18 cellular contexts compared by ENCODE assay signal in the genomic region with DNA sequence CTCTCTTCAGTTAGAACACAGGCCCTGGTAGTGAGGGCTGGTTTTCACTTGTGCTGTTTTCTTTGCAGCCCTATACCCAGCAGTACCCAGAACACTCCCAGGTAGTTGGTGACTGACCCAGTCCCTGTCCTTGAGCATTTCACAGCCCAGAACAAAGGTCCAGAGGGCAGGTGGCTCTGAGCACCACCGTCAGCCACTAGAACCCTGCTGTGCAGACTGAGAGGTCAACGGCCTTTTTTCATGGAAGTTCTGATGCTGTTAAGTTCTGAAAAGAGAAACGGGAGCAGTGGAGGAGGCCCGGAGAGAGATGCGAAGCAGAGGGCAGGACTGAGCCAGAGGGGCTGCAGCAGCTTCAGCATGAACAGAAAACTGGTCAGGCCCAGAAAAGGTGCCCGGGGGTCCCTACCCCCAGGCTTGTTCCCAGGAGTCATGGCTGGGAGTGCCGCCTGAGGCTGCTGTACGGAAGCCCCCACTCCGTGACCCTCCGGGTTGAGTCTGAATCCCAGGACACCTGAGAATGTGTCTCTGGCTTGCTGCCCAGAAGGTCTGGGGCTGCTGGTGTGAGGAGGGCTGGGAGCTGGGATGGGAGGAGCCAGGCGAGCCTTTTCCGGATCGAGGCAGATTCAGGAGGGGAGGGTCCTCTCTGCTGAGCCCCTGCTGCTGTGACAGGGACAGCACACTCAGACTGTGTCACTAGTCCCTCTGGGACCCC. TPM values are rescaled to one million over a fixed set of nuclear protein-coding genes. Genes with fewer than 3 reads are reported as not detected.
DNase-seq lines count a peak whose midpoint lies in the region; ATAC-seq and TF ChIP-seq lines count a peak whose summit lies in the region.
"Had no signal": no experiment of that assay in that cellular context is flagged by ENCODE, and none has a peak within 500 bp of the region (broad histone marks: within the 10 kb centered on the region; RNA-seq: fewer than 3 reads in every experiment).

No MANE protein-coding gene starts in this region.

- H3K27me3 Mint-ChIP-seq in natural killer cell (ENCODE audit: low read depth in 2 of 2) (no peaks in the 10 kb centered on the region), immature natural killer cell (ENCODE audit: low read depth in 3 of 3) (peaks cover 20 to 40% (median 27%) of the 10 kb centered on the region in 3 donors), type B pancreatic cell (no peaks in the 10 kb centered on the region)
- H3K27me3 Mint-ChIP-seq in natural killer cell treated with Interleukin-12 subunit alpha and Interleukin-12 subunit beta and Interleukin-15 and Interleukin-18, amount 100 ng/mL, for 72 hours, result no peaks in the 10 kb centered on the region
- H3K27me3 Mint-ChIP-seq in activated CD8-positive, alpha-beta memory T cell treated with anti-CD3 and anti-CD28 coated beads, Interleukin-2, amount 10 ng/mL, durations not matched to agents 7 days and 5 days, result no peaks in the 10 kb centered on the region
- H3K27me3 Mint-ChIP-seq: stimulated activated naive B cell treated with anti-CD40 and anti-IgM and Interleukin-4, amounts not matched to agents 10 μg/mL and 1 μg/mL and 100 μg/mL, for 72 hours had no signal

- H3K27ac Mint-ChIP-seq in natural killer cell, result peak overlapping the region in 1 of 2 donors; percentile 73
- peak overlapping the region in 1 of 2 donors; percentile 57 for H3K27ac Mint-ChIP-seq in natural killer cell treated with Interleukin-12 subunit alpha and Interleukin-12 subunit beta and Interleukin-15 and Interleukin-18, amount 100 ng/mL, for 72 hours
- H3K27ac Mint-ChIP-seq in immature natural killer cell, result peak overlapping the region; percentile 40 to 81 (median 68)
- H3K27ac Mint-ChIP-seq in type B pancreatic cell, result peak overlapping the region; percentile 48
- H3K27ac Mint-ChIP-seq in activated CD8-positive, alpha-beta memory T cell treated with anti-CD3 and anti-CD28 coated beads, Interleukin-2, amount 10 ng/mL, durations not matched to agents 7 days and 5 days, result no peak overlapping the region

- DNase-seq in natural killer cell, result no peak
- no peak for DNase-seq in natural killer cell treated with Interleukin-12 subunit alpha and Interleukin-12 subunit beta and Interleukin-15 and Interleukin-18, amount 100 ng/mL, for 72 hours (ENCODE audit: low spot score)
- peak; percentile 10 for DNase-seq in NCI-H69 (lab: John Stamatoyannopoulos, UW)
- no peak for DNase-seq in immature natural killer cell
- DNase-seq in type B pancreatic cell (ENCODE audit: extremely low spot score, unreplicated experiment), result no peak
- no peak for DNase-seq in esophagus squamous epithelium (lab: John Stamatoyannopoulos, UW)
- no peak for DNase-seq in KBM-7
- DNase-seq in activated CD8-positive, alpha-beta memory T cell treated with anti-CD3 and anti-CD28 coated beads, Interleukin-2, amount 10 ng/mL, durations not matched to agents 7 days and 5 days, result no peak
- DNase-seq: activated CD8-positive, alpha-beta memory T cell treated with anti-CD3 and anti-CD28 coated beads for 24 hours; foreskin melanocyte; SHP77; stimulated activated naive B cell treated with anti-CD40 and anti-IgM and Interleukin-4, amounts not matched to agents 10 μg/mL and 1 μg/mL and 100 μg/mL, for 72 hours; T-helper 1 cell; upper lobe of left lung had no signal

- H3K27ac ChIP-seq in esophagus squamous epithelium, result no peak overlapping the region
- H3K27ac ChIP-seq: ascending aorta, coronary artery, upper lobe of left lung, VCaP had no signal

- H3K9me3 Mint-ChIP-seq in natural killer cell (no peaks in the 10 kb centered on the region), immature natural killer cell (no peaks in the 10 kb centered on the region), type B pancreatic cell (no peaks in the 10 kb centered on the region)
- H3K9me3 Mint-ChIP-seq in natural killer cell treated with Interleukin-12 subunit alpha and Interleukin-12 subunit beta and Interleukin-15 and Interleukin-18, amount 100 ng/mL, for 72 hours, result no peaks in the 10 kb centered on the region
- no peaks in the 10 kb centered on the region for H3K9me3 Mint-ChIP-seq in activated CD8-positive, alpha-beta memory T cell treated with anti-CD3 and anti-CD28 coated beads, Interleukin-2, amount 10 ng/mL, durations not matched to agents 7 days and 5 days (ENCODE audit: low read depth)
- H3K9me3 Mint-ChIP-seq: nephron; stimulated activated naive B cell treated with anti-CD40 and anti-IgM and Interleukin-4, amounts not matched to agents 10 μg/mL and 1 μg/mL and 100 μg/mL, for 72 hours had no signal

- H3K27me3 ChIP-seq in esophagus squamous epithelium, result no peaks in the 10 kb centered on the region
- H3K27me3 ChIP-seq: ascending aorta, upper lobe of left lung had no signal

- peaks cover 33 to 53% of the 10 kb centered on the region in 2 donors for H3K4me1 Mint-ChIP-seq in natural killer cell
- peaks cover 9 to 32% of the 10 kb centered on the region in 2 donors for H3K4me1 Mint-ChIP-seq in natural killer cell treated with Interleukin-12 subunit alpha and Interleukin-12 subunit beta and Interleukin-15 and Interleukin-18, amount 100 ng/mL, for 72 hours (ENCODE audit: low read depth in 2 of 2)
- peaks cover 56 to 70% of the 10 kb centered on the region in 2 donors for H3K4me1 Mint-ChIP-seq in immature natural killer cell
- no peaks in the 10 kb centered on the region for H3K4me1 Mint-ChIP-seq in type B pancreatic cell (ENCODE audit: unreplicated experiment)
- peaks cover 24% of the 10 kb centered on the region for H3K4me1 Mint-ChIP-seq in activated CD8-positive, alpha-beta memory T cell treated with anti-CD3 and anti-CD28 coated beads, Interleukin-2, amount 10 ng/mL, durations not matched to agents 7 days and 5 days

- ATAC-seq in natural killer cell, result no peak
- ATAC-seq in natural killer cell treated with Interleukin-12 subunit alpha and Interleukin-12 subunit beta and Interleukin-15 and Interleukin-18, amount 100 ng/mL, for 72 hours, result no peak
- no peak for ATAC-seq in activated CD8-positive, alpha-beta memory T cell treated with anti-CD3 and anti-CD28 coated beads, Interleukin-2, amount 10 ng/mL, durations not matched to agents 7 days and 5 days
- ATAC-seq: stimulated activated naive B cell treated with anti-CD40 and anti-IgM and Interleukin-4, amounts not matched to agents 10 μg/mL and 1 μg/mL and 100 μg/mL, for 72 hours had no signal

- H3K4me3 ChIP-seq in esophagus squamous epithelium, result no peak overlapping the region
- H3K4me3 ChIP-seq: ascending aorta, coronary artery, upper lobe of left lung had no signal

- no peaks in the 10 kb centered on the region for H3K9me3 ChIP-seq in esophagus squamous epithelium
- H3K9me3 ChIP-seq: ascending aorta, upper lobe of left lung had no signal

- TF ChIP-seq CTCF in natural killer cell (IDR thresholded peaks at IDR 0.05) (no peak), type B pancreatic cell (conservative IDR thresholded peaks at IDR 0.05) (no peak), esophagus squamous epithelium (IDR thresholded peaks at IDR 0.05) (no peak)

- TF ChIP-seq POLR2A in esophagus squamous epithelium (IDR thresholded peaks at IDR 0.05), result no peak

- 77% methylated on average over 7 to 11 of the region's 13 CpGs for WGBS in esophagus squamous epithelium, 2 donors

- CTCF ChIA-PET in activated CD8-positive, alpha-beta memory T cell treated with anti-CD3 and anti-CD28 coated beads, Interleukin-2, amount 10 ng/mL, durations not matched to agents 7 days and 5 days (lab: Charles Lee), result interaction anchor here (0.8 kb wide), 1 partner anchor 31 kb away, joined by 4 read pairs; no protein-coding TSS in a partner anchor

- peaks cover 0 to 21% (median 0%) of the 10 kb centered on the region in 3 donors for H3K4me1 ChIP-seq in esophagus squamous epithelium
- H3K4me1 ChIP-seq: ascending aorta had no signal

- H3K36me3 Mint-ChIP-seq in natural killer cell (peaks cover 7% of the 10 kb centered on the region), immature natural killer cell (peaks cover 25 to 52% (median 31%) of the 10 kb centered on the region in 3 donors), type B pancreatic cell (peaks cover 22% of the 10 kb centered on the region)
- H3K36me3 Mint-ChIP-seq in natural killer cell treated with Interleukin-12 subunit alpha and Interleukin-12 subunit beta and Interleukin-15 and Interleukin-18, amount 100 ng/mL, for 72 hours, result peaks cover 10% of the 10 kb centered on the region
- H3K36me3 Mint-ChIP-seq in activated CD8-positive, alpha-beta memory T cell treated with anti-CD3 and anti-CD28 coated beads, Interleukin-2, amount 10 ng/mL, durations not matched to agents 7 days and 5 days, result peaks cover 62% of the 10 kb centered on the region

- in situ Hi-C loops in KBM-7 (cut with MboI; ENCODE audit: low pct_unique_long_range_greater_than_20kb, low sequenced_read_pairs), result no loop called here

- H3K4me3 Mint-ChIP-seq in natural killer cell (peak overlapping the region; percentile 35), immature natural killer cell (peak overlapping the region in 2 of 5 donors; percentile 35 to 63), type B pancreatic cell (no peak overlapping the region)
- H3K4me3 Mint-ChIP-seq in natural killer cell treated with Interleukin-12 subunit alpha and Interleukin-12 subunit beta and Interleukin-15 and Interleukin-18, amount 100 ng/mL, for 72 hours, result no peak overlapping the region
- H3K4me3 Mint-ChIP-seq in activated CD8-positive, alpha-beta memory T cell treated with anti-CD3 and anti-CD28 coated beads, Interleukin-2, amount 10 ng/mL, durations not matched to agents 7 days and 5 days, result no peak overlapping the region
- H3K4me3 Mint-ChIP-seq: nephron; stimulated activated naive B cell treated with anti-CD40 and anti-IgM and Interleukin-4, amounts not matched to agents 10 μg/mL and 1 μg/mL and 100 μg/mL, for 72 hours had no signal

- H3K36me3 ChIP-seq in esophagus squamous epithelium, result peaks cover 50 to 100% (median 75%) of the 10 kb centered on the region in 3 donors

- intact Hi-C loops in natural killer cell (cut with micrococcal nuclease), result no loop called here
- intact Hi-C loops in esophagus squamous epithelium (cut with DNase I), result no loop called here

RNA-seq across cellular contexts. Expression of a gene that starts 8.7 kb away (rescaled TPM):
- 100 to 1,000 TPM; 146 to 206 (median 186) TPM for total RNA-seq in natural killer cell
- total RNA-seq in natural killer cell treated with Interleukin-12 subunit alpha and Interleukin-12 subunit beta and Interleukin-15 and Interleukin-18, amount 100 ng/mL, for 72 hours, result 10 to 100 TPM; 36.0 to 72.1 TPM
- 10 to 100 TPM; 20.6 to 91.6 (median 30.0) TPM for polyA plus RNA-seq in immature natural killer cell
- 21.1 and 28.0 TPM in 2 replicates for total RNA-seq in type B pancreatic cell (ENCODE audit: low replicate concordance)
- 10 to 100 TPM; 18.1 to 43.3 (median 34.1) TPM for total RNA-seq in esophagus squamous epithelium
- total RNA-seq in activated CD8-positive, alpha-beta memory T cell treated with anti-CD3 and anti-CD28 coated beads, Interleukin-2, amount 10 ng/mL, durations not matched to agents 7 days and 5 days, result 10 to 100 TPM; 38.0 to 58.1 TPM

RNA-seq across cellular contexts. Expression of a gene that starts 9.3 kb away (rescaled TPM):
- total RNA-seq in natural killer cell (10 to 100 TPM; 31.7 to 43.0 (median 35.4) TPM), type B pancreatic cell (ENCODE audit: low replicate concordance) (16.4 and 17.3 TPM in 2 replicates), esophagus squamous epithelium (10 to 100 TPM in 3 of 4 donors, 1 to 10 TPM in 1; 7.1 to 25.0 (median 13.8) TPM)
- total RNA-seq in natural killer cell treated with Interleukin-12 subunit alpha and Interleukin-12 subunit beta and Interleukin-15 and Interleukin-18, amount 100 ng/mL, for 72 hours, result 10 to 100 TPM in 1 of 2 donors, 1 to 10 TPM in 1; 9.0 to 11.0 TPM
- polyA plus RNA-seq in immature natural killer cell, result 1 to 10 TPM in 1 of 3 donors, under 1 TPM in 2; 0.65 to 1.3 (median 0.96) TPM
- total RNA-seq in activated CD8-positive, alpha-beta memory T cell treated with anti-CD3 and anti-CD28 coated beads, Interleukin-2, amount 10 ng/mL, durations not matched to agents 7 days and 5 days, result 1 to 10 TPM; 3.6 to 4.6 TPM

RNA-seq across cellular contexts. Expression of a gene that starts 28.5 kb away (rescaled TPM):
- total RNA-seq in natural killer cell (10 to 100 TPM; 23.1 to 37.9 (median 24.0) TPM), type B pancreatic cell (ENCODE audit: low replicate concordance) (12.6 and 18.5 TPM in 2 replicates), esophagus squamous epithelium (10 to 100 TPM in 2 of 4 donors, 1 to 10 TPM in 2; 6.1 to 26.1 (median 8.9) TPM)
- total RNA-seq in natural killer cell treated with Interleukin-12 subunit alpha and Interleukin-12 subunit beta and Interleukin-15 and Interleukin-18, amount 100 ng/mL, for 72 hours, result 1 to 10 TPM; 6.8 to 8.4 TPM
- polyA plus RNA-seq in immature natural killer cell, result 10 to 100 TPM in 2 of 3 donors, 1 to 10 TPM in 1; 4.7 to 14.5 (median 13.4) TPM
- total RNA-seq in activated CD8-positive, alpha-beta memory T cell treated with anti-CD3 and anti-CD28 coated beads, Interleukin-2, amount 10 ng/mL, durations not matched to agents 7 days and 5 days, result 1 to 10 TPM; 5.8 to 7.4 TPM

RNA-seq across cellular contexts. Expression of a gene that starts 43.5 kb away (rescaled TPM):
- total RNA-seq in natural killer cell, result 100 to 1,000 TPM; 102 to 123 (median 114) TPM
- total RNA-seq in natural killer cell treated with Interleukin-12 subunit alpha and Interleukin-12 subunit beta and Interleukin-15 and Interleukin-18, amount 100 ng/mL, for 72 hours, result 100 to 1,000 TPM in 1 of 2 donors, 10 to 100 TPM in 1; 60.8 to 115 TPM
- 10 to 100 TPM; 28.0 to 42.7 (median 35.2) TPM for polyA plus RNA-seq in immature natural killer cell
- 104 and 132 TPM in 2 replicates for total RNA-seq in type B pancreatic cell (ENCODE audit: low replicate concordance)
- total RNA-seq in esophagus squamous epithelium, result 10 to 100 TPM; 21.6 to 45.0 (median 39.3) TPM
- total RNA-seq in activated CD8-positive, alpha-beta memory T cell treated with anti-CD3 and anti-CD28 coated beads, Interleukin-2, amount 10 ng/mL, durations not matched to agents 7 days and 5 days, result 10 to 100 TPM; 80.5 to 94.2 TPM
